In genomic region chr12:121770802-121771625, GRCh38 we compare ENCODE assay signal across 11 cellular contexts.
"Had no signal": no experiment of that assay in that cellular context is flagged by ENCODE, and none has a peak within 500 bp of the region (broad histone marks: within the 10 kb centered on the region; RNA-seq: fewer than 3 reads in every experiment).

No MANE protein-coding gene starts in this region.

- H3K4me3 ChIP-seq: ovary, stomach had no signal

- H3K36me3 ChIP-seq: ovary had no signal

- H3K9me3 ChIP-seq: ovary, stomach had no signal

- DNase-seq: activated CD4-positive, alpha-beta T cell treated with anti-CD3 and anti-CD28 coated beads, Interleukin-2, amount 50 U/mL, for 4 hours; activated CD4-positive, CD25-positive, alpha-beta regulatory T cell treated with anti-CD3 and anti-CD28 coated beads, Interleukin-2, amount 50 U/mL, for 72 hours; activated CD8-positive, alpha-beta memory T cell treated with anti-CD3 and anti-CD28 coated beads, Interleukin-2, amount 10 ng/mL, durations not matched to agents 7 days and 5 days; activated effector memory CD4-positive, alpha-beta T cell treated with anti-CD3 and anti-CD28 coated beads, Interleukin-2, amount 50 U/mL, for 16 hours; activated T-cell treated with anti-CD3 and anti-CD28 coated beads, Interleukin-2, amount 50 U/mL, for 4 hours; cerebellar nuclear complex; left cardiac atrium; mammary epithelial cell; small intestine; stomach had no signal

- H3K27ac ChIP-seq: ovary had no signal

- H3K27me3 ChIP-seq: ovary, stomach had no signal
